27 cellular contexts compared by ENCODE assay signal in genomic region chr1:162950187-162950586, GRCh38.
"Had no signal": no experiment of that assay in that cellular context is flagged by ENCODE, and none has a peak within 500 bp of the region (broad histone marks: within the 10 kb centered on the region; RNA-seq: fewer than 3 reads in every experiment).

No MANE protein-coding gene starts in this region.

- H3K4me3 Mint-ChIP-seq: activated B cell treated with CpG ODN at 0.5 μM for 24 hours; activated CD4-positive, alpha-beta memory T cell treated with anti-CD3 and anti-CD28 coated beads for 36 hours; activated CD8-positive, alpha-beta memory T cell treated with anti-CD3 and anti-CD28 coated beads, Interleukin-2, amount 10 ng/mL, durations not matched to agents 7 days and 5 days; activated CD8-positive, alpha-beta T cell treated with anti-CD3 and anti-CD28 coated beads, Interleukin-2, amount 10 ng/mL, durations not matched to agents 7 days and 5 days; activated naive CD4-positive, alpha-beta T cell treated with anti-CD3 and anti-CD28 coated beads, Interleukin-2, amount 10 ng/mL, durations not matched to agents 7 days and 5 days; activated naive CD8-positive, alpha-beta T cell; activated T-helper 1 cell treated with anti-CD3 and anti-CD28 coated beads, Interleukin-12 subunit alpha, Interleukin-12 subunit beta, Interleukin-2, Interleukin-4 antibody, amounts not matched to agents 30 ng/mL and 10 ng/mL and 1 ng/mL, durations not matched to agents 14 hours and 24 hours and 36 hours; central memory CD8-positive, alpha-beta T cell; T-helper 17 cell; T-helper 2 cell treated with Interferon-gamma antibody and Interleukin-4, amounts not matched to agents 5 μg/mL and 100 μg/mL, for 36 hours had no signal

- H3K4me1 Mint-ChIP-seq: activated B cell treated with CpG ODN at 0.5 μM for 24 hours; activated naive CD4-positive, alpha-beta T cell treated with anti-CD3 and anti-CD28 coated beads, Interleukin-2, amount 10 ng/mL, durations not matched to agents 7 days and 5 days; central memory CD8-positive, alpha-beta T cell; T-helper 17 cell had no signal

- H3K27ac Mint-ChIP-seq: activated B cell treated with CpG ODN at 0.5 μM for 24 hours; activated CD4-positive, alpha-beta memory T cell treated with anti-CD3 and anti-CD28 coated beads for 36 hours; activated CD8-positive, alpha-beta memory T cell treated with anti-CD3 and anti-CD28 coated beads, Interleukin-2, amount 10 ng/mL, durations not matched to agents 7 days and 5 days; activated CD8-positive, alpha-beta T cell treated with anti-CD3 and anti-CD28 coated beads, Interleukin-2, amount 10 ng/mL, durations not matched to agents 7 days and 5 days; activated naive CD4-positive, alpha-beta T cell treated with anti-CD3 and anti-CD28 coated beads, Interleukin-2, amount 10 ng/mL, durations not matched to agents 7 days and 5 days; activated naive CD8-positive, alpha-beta T cell; activated T-helper 1 cell treated with anti-CD3 and anti-CD28 coated beads, Interleukin-12 subunit alpha, Interleukin-12 subunit beta, Interleukin-2, Interleukin-4 antibody, amounts not matched to agents 30 ng/mL and 10 ng/mL and 1 ng/mL, durations not matched to agents 14 hours and 24 hours and 36 hours; T-helper 17 cell; T-helper 2 cell treated with Interferon-gamma antibody and Interleukin-4, amounts not matched to agents 5 μg/mL and 100 μg/mL, for 36 hours had no signal

- H3K4me1 ChIP-seq: gastroesophageal sphincter had no signal

- H3K27me3 ChIP-seq: brain microvascular endothelial cell, esophagus squamous epithelium, gastroesophageal sphincter had no signal

- H3K27ac ChIP-seq: brain microvascular endothelial cell, epithelial cell of prostate, esophagus squamous epithelium, gastroesophageal sphincter, WERI-Rb-1 had no signal

- DNase-seq: activated B cell treated with CpG ODN at 0.5 μM for 24 hours; activated CD4-positive, alpha-beta memory T cell treated with anti-CD3 and anti-CD28 coated beads for 36 hours; activated CD4-positive, alpha-beta T cell treated with anti-CD3 and anti-CD28 coated beads for 48 hours; activated CD8-positive, alpha-beta memory T cell treated with anti-CD3 and anti-CD28 coated beads, Interleukin-2, amount 10 ng/mL, durations not matched to agents 7 days and 5 days; activated CD8-positive, alpha-beta memory T cell treated with anti-CD3 and anti-CD28 coated beads, Interleukin-2, amount 50 U/mL, for 4 hours; activated CD8-positive, alpha-beta T cell treated with anti-CD3 and anti-CD28 coated beads, Interleukin-2, amount 10 ng/mL, durations not matched to agents 7 days and 5 days; activated gamma-delta T cell; activated naive CD4-positive, alpha-beta T cell; activated naive CD4-positive, alpha-beta T cell treated with anti-CD3 and anti-CD28 coated beads, Interleukin-2, amount 10 ng/mL, durations not matched to agents 7 days and 5 days; activated T-cell treated with anti-CD3 and anti-CD28 coated beads, Interleukin-2, amount 50 U/mL, for 1 hour; activated T-cell treated with anti-CD3 and anti-CD28 coated beads, Interleukin-2, amount 50 U/mL, for 48 hours; amniotic stem cell; brain microvascular endothelial cell; cortex of kidney; effector CD8-positive, alpha-beta T cell; esophagus squamous epithelium; foreskin melanocyte; T-helper 1 cell; T-helper 17 cell; T1000; WERI-Rb-1 had no signal

- H3K4me3 ChIP-seq: esophagus squamous epithelium, gastroesophageal sphincter had no signal

- H3K36me3 Mint-ChIP-seq: activated CD4-positive, alpha-beta memory T cell treated with anti-CD3 and anti-CD28 coated beads for 36 hours; activated CD8-positive, alpha-beta memory T cell treated with anti-CD3 and anti-CD28 coated beads, Interleukin-2, amount 10 ng/mL, durations not matched to agents 7 days and 5 days; activated naive CD4-positive, alpha-beta T cell treated with anti-CD3 and anti-CD28 coated beads, Interleukin-2, amount 10 ng/mL, durations not matched to agents 7 days and 5 days; activated naive CD8-positive, alpha-beta T cell had no signal

- H3K9me3 Mint-ChIP-seq: activated B cell treated with CpG ODN at 0.5 μM for 24 hours; activated CD4-positive, alpha-beta memory T cell treated with anti-CD3 and anti-CD28 coated beads for 36 hours; activated naive CD4-positive, alpha-beta T cell treated with anti-CD3 and anti-CD28 coated beads, Interleukin-2, amount 10 ng/mL, durations not matched to agents 7 days and 5 days; activated T-helper 1 cell treated with anti-CD3 and anti-CD28 coated beads, Interleukin-12 subunit alpha, Interleukin-12 subunit beta, Interleukin-2, Interleukin-4 antibody, amounts not matched to agents 30 ng/mL and 10 ng/mL and 1 ng/mL, durations not matched to agents 14 hours and 24 hours and 36 hours; central memory CD8-positive, alpha-beta T cell; T-helper 2 cell treated with Interferon-gamma antibody and Interleukin-4, amounts not matched to agents 5 μg/mL and 100 μg/mL, for 36 hours had no signal

- H3K9me3 ChIP-seq: esophagus squamous epithelium, gastroesophageal sphincter had no signal

- H3K36me3 ChIP-seq: brain microvascular endothelial cell, esophagus squamous epithelium, gastroesophageal sphincter, WERI-Rb-1 had no signal
